7 cellular contexts compared by ENCODE assay signal in the genomic region with DNA sequence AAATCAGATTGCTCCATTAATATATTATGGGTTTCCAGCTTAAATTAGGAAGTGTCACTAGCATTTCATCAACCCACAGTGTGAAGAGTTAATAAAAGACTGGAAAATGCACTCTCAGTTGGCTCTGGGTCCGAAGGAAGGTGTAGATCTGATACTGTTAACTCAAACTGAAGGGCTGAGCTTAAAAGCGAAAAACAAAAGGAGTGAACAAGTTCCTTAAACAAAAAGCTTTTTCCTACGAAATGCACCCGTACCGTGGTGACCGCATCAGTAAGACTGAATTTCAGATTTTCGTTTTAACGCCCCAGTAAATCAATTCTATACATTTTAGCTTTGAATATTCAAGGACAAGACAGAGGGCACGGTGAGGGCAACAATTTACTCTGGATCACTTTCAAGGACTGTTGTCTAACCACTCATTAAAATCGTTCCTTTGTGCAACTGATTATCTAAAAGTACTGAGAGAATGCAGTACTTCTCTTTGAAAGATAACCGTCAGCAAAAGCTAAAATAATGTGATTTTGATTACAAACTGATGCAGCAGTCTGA.
DNase-seq lines count a peak whose midpoint lies in the region; ATAC-seq and FAIRE-seq lines count a peak whose summit lies in the region.

No MANE protein-coding gene starts in this region.

- ATAC-seq in GM19023 (IDR thresholded peaks at IDR 0.05; ENCODE audit: unreplicated experiment): no peak
- ATAC-seq in GM21723 (IDR thresholded peaks at IDR 0.05; ENCODE audit: unreplicated experiment): no peak

- H3K4me3 ChIP-seq in skeletal muscle cell (ENCODE audit: low read depth, low read length): peak overlapping the region; percentile 82

- DNase-seq in GM18507 (ENCODE audit: extremely low spot score, insufficient read length, low read depth) (no peak), OCI-M1 (lab: John Stamatoyannopoulos, UW) (peak; percentile 55), fibroblast of peridontal ligament (ENCODE audit: extremely low read depth) (peak; percentile 31), skeletal muscle cell (ENCODE audit: low read depth) (no peak), NOMO-1 treated with DMSO at 0.1 percent for 48 hours (lab: John Stamatoyannopoulos, UW; ENCODE audit: unreplicated experiment) (no peak)

- peak; percentile 21 for FAIRE-seq in GM18507 (lab: Jason Lieb, UNC)

Comparison
In these comparisons a context has a peak if more than half of its experiments do, and no peak if none do; other contexts are left out.
1. DNase-seq: peak in OCI-M1 (single experiment) and fibroblast of peridontal ligament (single experiment); none in GM18507 (single experiment), skeletal muscle cell (single experiment) and NOMO-1 treated with DMSO at 0.1 percent for 48 hours (single experiment).